In the genomic region with DNA sequence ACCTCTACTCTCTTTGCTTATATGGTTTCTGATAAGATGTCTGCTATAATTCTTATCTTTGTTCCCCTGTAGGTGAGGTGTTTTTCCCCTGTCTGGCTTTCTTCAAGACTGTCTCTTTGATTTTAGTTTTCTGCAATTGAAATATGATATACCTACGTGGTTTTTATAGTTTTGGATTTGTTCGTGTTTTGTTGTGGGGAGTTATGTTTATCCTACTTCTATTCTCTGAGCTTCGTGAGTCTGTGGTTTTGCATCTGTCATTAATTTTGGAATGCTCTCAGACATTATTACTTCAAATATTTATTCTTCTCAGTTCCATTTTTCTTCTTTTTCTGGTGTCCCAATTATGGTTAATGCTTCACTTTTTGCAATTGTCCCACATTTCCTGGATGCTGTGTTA, we compare ENCODE assay signal across 27 cellular contexts.
"Had no signal": no experiment of that assay in that cellular context is flagged by ENCODE, and none has a peak within 500 bp of the region (broad histone marks: within the 10 kb centered on the region; RNA-seq: fewer than 3 reads in every experiment).

No MANE protein-coding gene starts in this region.

- H3K4me1 ChIP-seq: ascending aorta, Peyer's patch, SJSA1 had no signal

- H3K4me3 Mint-ChIP-seq: activated CD8-positive, alpha-beta T cell treated with anti-CD3 and anti-CD28 coated beads, Interleukin-2, amount 10 ng/mL, durations not matched to agents 7 days and 5 days; activated naive CD4-positive, alpha-beta T cell treated with anti-CD3 and anti-CD28 coated beads, Interleukin-2, amount 50 U/mL, for 24 hours; brain; T-helper 1 cell treated with Interleukin-12 subunit alpha and Interleukin-12 subunit beta and Interleukin-4 antibody, amounts not matched to agents 30 μg/mL and 1 μg/mL, for 36 hours; WTC11 had no signal

- H3K36me3 Mint-ChIP-seq: activated naive CD4-positive, alpha-beta T cell treated with anti-CD3 and anti-CD28 coated beads, Interleukin-2, amount 50 U/mL, for 24 hours; brain had no signal

- H3K4me3 ChIP-seq: ascending aorta, MG63, Peyer's patch, SJSA1 had no signal

- H3K27ac Mint-ChIP-seq: activated CD8-positive, alpha-beta T cell treated with anti-CD3 and anti-CD28 coated beads, Interleukin-2, amount 10 ng/mL, durations not matched to agents 7 days and 5 days; activated naive CD4-positive, alpha-beta T cell treated with anti-CD3 and anti-CD28 coated beads, Interleukin-2, amount 50 U/mL, for 24 hours; brain; T-helper 1 cell treated with Interleukin-12 subunit alpha and Interleukin-12 subunit beta and Interleukin-4 antibody, amounts not matched to agents 30 μg/mL and 1 μg/mL, for 36 hours; WTC11 had no signal

- H3K27ac ChIP-seq: ascending aorta, Peyer's patch, RWPE1, SJSA1 had no signal

- H3K36me3 ChIP-seq: ascending aorta, MG63, Peyer's patch, SJSA1 had no signal

- DNase-seq: activated CD4-positive, alpha-beta T cell treated with anti-CD3 and anti-CD28 coated beads for 48 hours; activated CD4-positive, alpha-beta T cell treated with anti-CD3 and anti-CD28 coated beads, Interleukin-2, amount 50 U/mL, for 4 hours; activated CD4-positive, CD25-positive, alpha-beta regulatory T cell treated with anti-CD3 and anti-CD28 coated beads, Interleukin-2, amount 50 U/mL, for 72 hours; activated CD8-positive, alpha-beta memory T cell treated with anti-CD3 and anti-CD28 coated beads, Interleukin-2, amount 50 U/mL, for 48 hours; activated CD8-positive, alpha-beta T cell treated with anti-CD3 and anti-CD28 coated beads, Interleukin-2, amount 10 ng/mL, durations not matched to agents 7 days and 5 days; activated naive CD4-positive, alpha-beta T cell; activated T-cell treated with anti-CD3 and anti-CD28 coated beads, Interleukin-2, amount 50 U/mL, for 1 hour; amniotic stem cell; KG1; MG63; MV-4-11; NCI-H1092 treated with DMSO at 0.1 percent for 48 hours; NCI-H1417 treated with DMSO at 0.1 percent for 48 hours; NCI-H1694; NCI-H2029; NCI-H510A treated with DMSO at 0.1 percent for 48 hours; Peyer's patch; SHP77; T-helper 9 cell had no signal

- ATAC-seq: activated CD8-positive, alpha-beta T cell treated with anti-CD3 and anti-CD28 coated beads, Interleukin-2, amount 10 ng/mL, durations not matched to agents 7 days and 5 days; SK-N-SH treated with all-trans-retinoic acid at 6 μM for 48 hours; WTC11 had no signal

- H3K27me3 Mint-ChIP-seq: activated naive CD4-positive, alpha-beta T cell treated with anti-CD3 and anti-CD28 coated beads, Interleukin-2, amount 50 U/mL, for 24 hours had no signal

- H3K9me3 ChIP-seq: ascending aorta, Peyer's patch, SJSA1 had no signal

- H3K4me1 Mint-ChIP-seq: activated naive CD4-positive, alpha-beta T cell treated with anti-CD3 and anti-CD28 coated beads, Interleukin-2, amount 50 U/mL, for 24 hours; brain; WTC11 had no signal

- H3K27me3 ChIP-seq: ascending aorta, MG63, Peyer's patch, SJSA1 had no signal
